Comparison of ENCODE assay signal across 12 cellular contexts in genomic region chr12:121709478-121709890, GRCh38. TPM values are rescaled to one million over a fixed set of nuclear protein-coding genes. Genes with fewer than 3 reads are reported as not detected.
DNase-seq lines count a peak whose midpoint lies in the region; ATAC-seq, FAIRE-seq and TF ChIP-seq lines count a peak whose summit lies in the region.
"Had no signal": no experiment of that assay in that cellular context is flagged by ENCODE, and none has a peak within 500 bp of the region (broad histone marks: within the 10 kb centered on the region; RNA-seq: fewer than 3 reads in every experiment).

No MANE protein-coding gene starts in this region.

- no peak overlapping the region for H3K4me3 ChIP-seq in AG04449 (ENCODE audit: low read depth, low read length)
- no peak overlapping the region for H3K4me3 ChIP-seq in K562

- no peak overlapping the region for H3K27ac ChIP-seq in K562 (ENCODE audit: extremely low read depth, low read depth, low read length)

- no peak overlapping the region for H2AFZ ChIP-seq in K562 (ENCODE audit: low read depth, low read length)

- no peaks in the 10 kb centered on the region for H3K9me3 Mint-ChIP-seq in activated naive CD8-positive, alpha-beta T cell treated with anti-CD3 and anti-CD28 coated beads for 36 hours
- H3K9me3 Mint-ChIP-seq: activated T-cell treated with anti-CD3 and anti-CD28 coated beads, Interleukin-2, amount 50 U/mL, for 4 hours had no signal

- no peaks in the 10 kb centered on the region for H3K36me3 ChIP-seq in K562 (ENCODE audit: control insufficient read depth, insufficient read depth, low read length)

- no peaks in the 10 kb centered on the region for H3K9me3 ChIP-seq in K562 (replicated peaks; ENCODE audit: control insufficient read depth, insufficient read depth, low read depth, low read length)

- no peaks in the 10 kb centered on the region for H3K27me3 ChIP-seq in K562 (ENCODE audit: control insufficient read depth in 2 of 2, insufficient read depth in 2 of 2, low read length in 2 of 2)

- CTCF ChIA-PET in AG04449 (lab: Yijun Ruan, JAX) = interaction anchor here (1.4 to 7.2 kb wide), 2 partner anchors 10 to 85 kb away, joined by 4 to 70 read pairs; partner anchors contain the start of gene RHOF
- CTCF ChIA-PET in K562 (lab: Yijun Ruan, JAX; ENCODE audit: low intra/inter-chr PET ratio) = no interaction called here

- H3K9me1 ChIP-seq in K562 (ENCODE audit: control insufficient read depth, insufficient read depth, low read length) = peaks cover 3% of the 10 kb centered on the region

- TF ChIP-seq RAD21 in K562 (CRISPR knock-in tag; conservative IDR thresholded peaks at IDR 0.05 in 1 of 2, IDR thresholded peaks at IDR 0.05 in 1 of 2) = no peak

- H3K4me1 Mint-ChIP-seq in activated naive CD8-positive, alpha-beta T cell treated with anti-CD3 and anti-CD28 coated beads for 36 hours = peaks cover 18% of the 10 kb centered on the region

- no peak overlapping the region for H3K27ac Mint-ChIP-seq in activated naive CD8-positive, alpha-beta T cell treated with anti-CD3 and anti-CD28 coated beads for 36 hours

- no peak overlapping the region for H3K4me2 ChIP-seq in K562 (ENCODE audit: insufficient read depth, low read length)

- ATAC-seq in K562 = no peak
- ATAC-seq: activated T-cell treated with anti-CD3 and anti-CD28 coated beads, Interleukin-2, amount 50 U/mL, for 4 hours had no signal

- FAIRE-seq in K562 (lab: Jason Lieb, UNC) = no peak

- 54% methylated on average over 5 of the region's 5 CpGs for WGBS in K562 (ENCODE audit: insufficient coverage, low coverage, missing lambda C conversion rate)

- no peak overlapping the region for H3K4me3 Mint-ChIP-seq in activated naive CD8-positive, alpha-beta T cell treated with anti-CD3 and anti-CD28 coated beads for 36 hours
- H3K4me3 Mint-ChIP-seq: activated T-cell treated with anti-CD3 and anti-CD28 coated beads, Interleukin-2, amount 50 U/mL, for 4 hours had no signal

- 0 out of 2 replicates have a peak, but pooled peaks cover 3% of the 10 kb centered on the region for H4K20me1 ChIP-seq in K562 (replicated peaks; ENCODE audit: control insufficient read depth, insufficient read depth, low read length)

- H3K27me3 Mint-ChIP-seq in activated naive CD8-positive, alpha-beta T cell treated with anti-CD3 and anti-CD28 coated beads for 36 hours = no peaks in the 10 kb centered on the region
- H3K27me3 Mint-ChIP-seq: naive B cell had no signal

- no TSS peak for BruUV-seq in K562 (replicated peaks; lab: Mats Ljungman, UMichigan)

- no peak overlapping the region for H3K9ac ChIP-seq in K562 (ENCODE audit: insufficient read depth in 1 of 2, low read depth in 2 of 2, low read length in 2 of 2)

- intact Hi-C loops in K562 (cut with micrococcal nuclease) = no loop called here

- DNase-seq in AG04449 (ENCODE audit: low read depth, low spot score) = peak; percentile 19
- peak; percentile 84 for DNase-seq in HT1080 (ENCODE audit: low read depth)
- DNase-seq in K562 (ENCODE audit: extremely low read depth in 1 of 4, low spot score in 3 of 4) = no peak
- peak; percentile 92 for DNase-seq in islet precursor cell
- DNase-seq in DMS 273 treated with DMSO at 0.1 percent for 48 hours (lab: John Stamatoyannopoulos, UW) = no peak
- no peak for DNase-seq in activated naive CD8-positive, alpha-beta T cell treated with anti-CD3 and anti-CD28 coated beads for 36 hours
- no peak for DNase-seq in activated CD4-positive, alpha-beta T cell treated with anti-CD3 and anti-CD28 coated beads for 1 hour
- no peak for DNase-seq in NCI-H2029 (lab: John Stamatoyannopoulos, UW)
- DNase-seq: activated T-cell treated with anti-CD3 and anti-CD28 coated beads, Interleukin-2, amount 50 U/mL, for 4 hours; cerebellar nuclear complex; head of caudate nucleus had no signal

- peaks cover 2% of the 10 kb centered on the region for H3K36me3 Mint-ChIP-seq in activated naive CD8-positive, alpha-beta T cell treated with anti-CD3 and anti-CD28 coated beads for 36 hours
- H3K36me3 Mint-ChIP-seq: naive B cell had no signal

- no peak for TF ChIP-seq POLR2A in K562 (conservative IDR thresholded peaks at IDR 0.05)

- POLR2A ChIA-PET in AG04449 (lab: Yijun Ruan, JAX) = no interaction called here
- POLR2A ChIA-PET in K562 (lab: Yijun Ruan, JAX) = interaction anchor here (0.9 kb wide), 1 partner anchor 39 kb away, joined by 5 read pairs; no protein-coding TSS in a partner anchor

- in situ Hi-C loops in K562 (cut with MboI) = no loop called here

- no peak for TF ChIP-seq CTCF in AG04449 (IDR thresholded peaks at IDR 0.05; ENCODE audit: insufficient read depth, low read length, missing control alignments)
- TF ChIP-seq CTCF in K562 (IDR thresholded peaks at IDR 0.05 in 2 of 3, conservative IDR thresholded peaks at IDR 0.05 in 1 of 3; ENCODE audit: insufficient read depth in 2 of 3, low read depth in 1 of 3, low read length in 3 of 3) = 0 out of 6 replicates have a peak, but pooled peaks of 1 of the 3 experiments have one; percentile 1

- peaks cover 13 to 31% of the 10 kb centered on the region in 2 experiments; a peak in 3 of 5 replicates for H3K4me1 ChIP-seq in K562 (replicated peaks in 1 of 2; ENCODE audit: control insufficient read depth in 2 of 2, insufficient read depth in 2 of 2, low read length in 2 of 2)

- no peak for TF ChIP-seq EP300 in K562 (IDR thresholded peaks at IDR 0.05; ENCODE audit: low read length)

- H3K79me2 ChIP-seq in K562 (ENCODE audit: control insufficient read depth, insufficient read depth, low read length) = peaks cover 17% of the 10 kb centered on the region

TF ChIP-seq in K562, 482 proteins besides CTCF, POLR2A, EP300 and RAD21 (continues in another document):
- no peak for TF ChIP-seq SMARCE1 (IDR thresholded peaks at IDR 0.05)
- TF ChIP-seq ELF4 (CRISPR knock-in tag; IDR thresholded peaks at IDR 0.05) = no peak
- peak; percentile 19; the same call in 1 of the 2 replicates for TF ChIP-seq L3MBTL2 (IDR thresholded peaks at IDR 0.05)
- TF ChIP-seq ZNF121 (CRISPR knock-in tag; conservative IDR thresholded peaks at IDR 0.05) = peak; percentile 91
- peak; percentile 65 for TF ChIP-seq ZNF384 (IDR thresholded peaks at IDR 0.05; ENCODE audit: low read depth, low read length)

RNA-seq across cellular contexts. Expression of gene TMEM120B, which starts 3.1 kb away (rescaled TPM):
- total RNA-seq in HT1080 (2014; rRNA removed; shearing (Covaris generic)) = 9.6 and 12.0 TPM in 2 replicates
- 8.9 and 9.6 TPM in 2 replicates for polyA plus RNA-seq in HT1080 (2015; cell fraction: cytosol; rRNA removed)
- 46.8 and 56.9 TPM in 2 replicates for polyA plus RNA-seq in HT1080 (2015; cell fraction: nucleus; rRNA removed)
- 35.7 and 82.7 TPM in 2 replicates for total RNA-seq in K562 (2011; cell fraction: chromatin; rRNA removed; ENCODE audit: low replicate concordance)
- 44.5 and 46.5 TPM in 2 replicates for total RNA-seq in K562 (2011; cell fraction: nucleolus; rRNA removed)
- 44.1 and 47.5 TPM in 2 replicates for total RNA-seq in K562 (2011; cell fraction: nucleoplasm; rRNA removed)
- total RNA-seq in K562 (2014; rRNA removed) (9.0 and 11.2 TPM in 2 replicates), K562 (2014; rRNA removed; fragmentation: Illumina TruSeq; extraction: Trizol) (4.7 and 7.4 TPM in 2 replicates), K562 (2015; rRNA removed; fragmentation: Illumina TruSeq; extraction: Trizol) (6.5 and 7.0 TPM in 2 replicates), K562 (2021) (17.0 and 18.6 TPM in 2 replicates)
- polyA plus RNA-seq in K562 (2011; rRNA removed) (7.2 and 11.4 TPM in 2 replicates), K562 (2014; fragmentation: Illumina TruSeq; extraction: Trizol) (10.1 and 11.4 TPM in 2 replicates), K562 (2014; fragmentation: Nextera tagmentation; extraction: Ambion mirVana) (1 to 10 TPM; 1.7 to 3.8 TPM), K562 (2014; rRNA removed) (12.2 and 18.5 TPM in 2 replicates)
- 10.3 and 15.3 TPM in 2 replicates for polyA plus RNA-seq in K562 (2011; cell fraction: cytosol; rRNA removed)
- 28.6 and 45.5 TPM in 2 replicates for polyA plus RNA-seq in K562 (2011; cell fraction: nucleus; rRNA removed)
- 6.7 and 14.1 TPM in 2 replicates for polyA plus RNA-seq in K562 (2012)
- polyA minus RNA-seq in K562 (2011; rRNA and poly(A)+ RNA removed) = 13.6 and 16.5 TPM in 2 replicates
- polyA minus RNA-seq in K562 (2011; cell fraction: cytosol; rRNA and poly(A)+ RNA removed) = 7.0 and 11.8 TPM in 2 replicates
- polyA minus RNA-seq in K562 (2011; cell fraction: nucleus; rRNA and poly(A)+ RNA removed) = 8.1 and 13.1 TPM in 2 replicates
- 10 to 100 TPM; 14.5 to 15.2 TPM for total RNA-seq in activated naive CD8-positive, alpha-beta T cell treated with anti-CD3 and anti-CD28 coated beads for 36 hours

RNA-seq across cellular contexts. Expression of gene MORN3, which starts 40.0 kb away (rescaled TPM):
- 0.08 and 0.33 TPM in 2 replicates for total RNA-seq in HT1080 (2014; rRNA removed; shearing (Covaris generic))
- polyA plus RNA-seq in HT1080 (2015; cell fraction: cytosol; rRNA removed) = not detected in 2 replicates
- not detected in 2 replicates for polyA plus RNA-seq in HT1080 (2015; cell fraction: nucleus; rRNA removed)
- 0.14 and 0.25 TPM in 2 replicates for total RNA-seq in K562 (2011; cell fraction: chromatin; rRNA removed; ENCODE audit: low replicate concordance)
- 0.17 TPM in 1 of 2 replicates, not detected in the other for total RNA-seq in K562 (2011; cell fraction: nucleolus; rRNA removed)
- total RNA-seq in K562 (2011; cell fraction: nucleoplasm; rRNA removed) = 0.31 TPM in 1 of 2 replicates, not detected in the other
- 0.09 and 0.12 TPM in 2 replicates for total RNA-seq in K562 (2014; rRNA removed)
- total RNA-seq in K562 (2014; rRNA removed; fragmentation: Illumina TruSeq; extraction: Trizol) = 0.22 and 0.26 TPM in 2 replicates
- total RNA-seq in K562 (2015; rRNA removed; fragmentation: Illumina TruSeq; extraction: Trizol) = 0.11 TPM in 2 replicates
- total RNA-seq in K562 (2021) = 0.22 TPM in 2 replicates
- polyA plus RNA-seq in K562 (2011; rRNA removed) = 0.20 and 0.28 TPM in 2 replicates
- polyA plus RNA-seq in K562 (2011; cell fraction: cytosol; rRNA removed) = 0.32 and 0.39 TPM in 2 replicates
- 0.07 and 0.29 TPM in 2 replicates for polyA plus RNA-seq in K562 (2011; cell fraction: nucleus; rRNA removed)
- polyA plus RNA-seq in K562 (2012) = 0.18 and 0.25 TPM in 2 replicates
- polyA plus RNA-seq in K562 (2014; fragmentation: Illumina TruSeq; extraction: Trizol) = 0.19 and 0.32 TPM in 2 replicates
- under 1 TPM; 0.25 to 0.27 TPM for polyA plus RNA-seq in K562 (2014; fragmentation: Nextera tagmentation; extraction: Ambion mirVana)
- 0.12 and 0.15 TPM in 2 replicates for polyA plus RNA-seq in K562 (2014; rRNA removed)
- polyA minus RNA-seq in K562 (2011; rRNA and poly(A)+ RNA removed) = 0.11 TPM in 1 of 2 replicates, not detected in the other
- polyA minus RNA-seq in K562 (2011; cell fraction: cytosol; rRNA and poly(A)+ RNA removed) = not detected in 2 replicates
- polyA minus RNA-seq in K562 (2011; cell fraction: nucleus; rRNA and poly(A)+ RNA removed) = not detected in 2 replicates
- total RNA-seq in activated naive CD8-positive, alpha-beta T cell treated with anti-CD3 and anti-CD28 coated beads for 36 hours = 1 to 10 TPM; 1.8 to 1.9 TPM

Comparison
In these comparisons a context has a peak if more than half of its experiments do, and no peak if none do; other contexts are left out.
1. DNase-seq: peak in AG04449 (single experiment), HT1080 (single experiment) and islet precursor cell (single experiment); none in K562 (0 of 4), DMS 273 treated with DMSO at 0.1 percent for 48 hours (single experiment), activated naive CD8-positive, alpha-beta T cell treated with anti-CD3 and anti-CD28 coated beads for 36 hours (single experiment), activated CD4-positive, alpha-beta T cell treated with anti-CD3 and anti-CD28 coated beads for 1 hour (single experiment) and NCI-H2029 (single experiment).